ENCODE assay signal across 1 cellular context in genomic region chr6:169288591-169288990, GRCh38.
TF ChIP-seq lines count a peak whose summit lies in the region.

No MANE protein-coding gene starts in this region.

TF ChIP-seq in A549, 52 proteins besides CTCF, POLR2A, EP300 and RAD21 (continued from another document):
- TF ChIP-seq ELK1 (IDR thresholded peaks at IDR 0.05; ENCODE audit: low read depth, low read length) (no peak), JUNB (IDR thresholded peaks at IDR 0.05) (no peak), CEBPB (IDR thresholded peaks at IDR 0.05) (no peak), CHD2 (IDR thresholded peaks at IDR 0.05; ENCODE audit: low read length, partially characterized antibody) (no peak), NPAS2 (CRISPR knock-in tag; IDR thresholded peaks at IDR 0.05; ENCODE audit: borderline replicate concordance) (no peak), RCOR1 (IDR thresholded peaks at IDR 0.05; ENCODE audit: low read depth, low read length) (no peak), RNF2 (IDR thresholded peaks at IDR 0.05; ENCODE audit: borderline replicate concordance, low read depth) (no peak), ATOH8 (CRISPR knock-in tag; IDR thresholded peaks at IDR 0.05; ENCODE audit: low read depth) (no peak), ZSCAN20 (CRISPR knock-in tag; IDR thresholded peaks at IDR 0.05) (no peak), REST (IDR thresholded peaks at IDR 0.05) (no peak), MAZ (IDR thresholded peaks at IDR 0.05; ENCODE audit: borderline replicate concordance, low read depth, low read length) (no peak), RFX5 (IDR thresholded peaks at IDR 0.05) (no peak)
